Comparison of ENCODE assay signal across 23 cellular contexts in the genomic region with DNA sequence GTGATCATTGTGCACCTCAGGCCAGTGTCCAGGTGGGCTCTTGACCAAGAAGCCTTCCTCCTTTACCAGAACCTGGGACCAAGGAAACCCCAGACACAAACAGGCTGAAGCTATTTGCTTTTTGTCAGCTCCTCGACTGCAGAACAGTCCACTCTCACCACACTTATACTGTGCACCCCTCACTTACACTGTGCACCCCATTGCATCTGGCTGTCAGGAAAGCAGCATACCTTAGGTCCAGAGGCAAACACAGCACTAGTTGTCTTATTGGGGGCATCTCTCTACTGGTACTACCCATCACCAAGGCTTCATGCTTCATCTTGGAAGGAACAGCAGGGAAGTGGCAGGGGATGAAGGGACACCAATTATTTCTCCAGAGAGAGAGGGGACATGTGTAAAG.
"Had no signal": no experiment of that assay in that cellular context is flagged by ENCODE, and none has a peak within 500 bp of the region (broad histone marks: within the 10 kb centered on the region; RNA-seq: fewer than 3 reads in every experiment).

No MANE protein-coding gene starts in this region.

- H3K4me2 ChIP-seq: KMS-11 had no signal

- H3K36me3 ChIP-seq: SJSA1 had no signal

- H3K9ac ChIP-seq: KMS-11 had no signal

- H3K4me3 ChIP-seq: K562, SJSA1, SK-N-MC had no signal

- H3K27me3 ChIP-seq: SJSA1 had no signal

- H3K27ac Mint-ChIP-seq: IgD-negative memory B cell had no signal

- H3K27ac ChIP-seq: KMS-11, SJSA1, SK-N-MC had no signal

- H3K4me3 Mint-ChIP-seq: IgD-negative memory B cell had no signal

- H3K9me3 ChIP-seq: SJSA1 had no signal

- H3K27me3 Mint-ChIP-seq: IgD-negative memory B cell had no signal

- ATAC-seq: K562 had no signal

- DNase-seq: MV-4-11, NCI-H1092, NCI-H1105 treated with DMSO at 0.1 percent for 48 hours, NCI-H1417 treated with DMSO at 0.1 percent for 48 hours, NCI-H146, NCI-H187, NCI-H2029, NCI-H2081 treated with DMSO at 0.1 percent for 48 hours, NCI-H2171, NCI-H226, NCI-H446, NCI-H510A, NCI-H524 treated with DMSO at 0.1 percent for 48 hours, NCI-H69, NCI-H774, Right ventricle myocardium superior, RPMI8226, SIG-M5 had no signal
